ENCODE assay signal across 1 cellular context in the genomic region with DNA sequence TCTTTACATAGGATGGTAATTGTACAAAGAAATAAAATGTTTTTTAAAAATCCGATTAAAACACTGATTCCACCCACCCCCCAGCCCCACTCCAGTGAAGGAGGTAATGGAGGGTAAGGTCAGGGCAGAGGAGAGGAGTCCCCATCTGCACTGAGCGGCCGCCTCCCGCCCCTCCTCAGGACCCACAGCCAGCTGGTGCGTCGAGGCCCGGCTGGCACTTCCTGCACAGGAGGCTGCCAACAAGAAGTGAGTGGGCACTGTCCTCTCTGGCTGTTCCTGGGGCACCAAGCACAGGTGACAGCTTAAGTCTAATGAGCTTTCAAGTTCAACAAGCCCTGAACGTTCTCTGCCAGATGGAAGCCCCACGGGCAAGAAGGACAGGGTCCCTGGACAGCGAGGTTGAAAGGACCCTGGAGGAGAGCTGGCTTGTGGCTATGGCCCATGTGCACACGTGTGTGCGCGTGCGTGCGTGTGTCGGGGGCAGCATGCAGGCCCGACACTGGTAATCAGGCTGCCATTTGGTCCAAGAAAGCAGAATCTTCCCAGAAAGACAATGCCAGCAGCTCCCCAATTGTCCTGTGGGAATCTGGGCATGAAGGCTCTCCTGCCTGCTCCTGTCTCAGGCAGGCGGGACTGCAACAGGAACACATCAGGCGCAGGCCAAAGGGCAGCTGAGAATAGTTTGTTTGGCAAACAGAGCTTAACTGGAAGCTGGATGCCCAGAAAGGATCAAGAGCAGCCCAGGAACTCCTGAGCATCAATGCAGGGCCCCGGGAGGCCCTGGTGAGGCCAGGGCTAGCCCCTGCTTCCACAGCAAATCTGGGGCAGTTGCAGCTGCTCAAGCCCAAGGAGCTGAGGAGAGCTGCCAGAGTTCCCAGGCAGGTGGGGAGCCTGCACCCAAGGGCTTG.
TF ChIP-seq lines count a peak whose summit lies in the region.

No MANE protein-coding gene starts in this region.

TF ChIP-seq in IMR-90, 13 proteins besides CTCF, POLR2A, EP300 and RAD21:
- TF ChIP-seq MAFK (IDR thresholded peaks at IDR 0.05; ENCODE audit: low read depth, low read length): no peak
- TF ChIP-seq FOS (IDR thresholded peaks at IDR 0.05; ENCODE audit: low read depth, low read length): no peak
- TF ChIP-seq RFX5 (IDR thresholded peaks at IDR 0.05; ENCODE audit: low read depth, low read length): no peak
- TF ChIP-seq, protein P1, sequence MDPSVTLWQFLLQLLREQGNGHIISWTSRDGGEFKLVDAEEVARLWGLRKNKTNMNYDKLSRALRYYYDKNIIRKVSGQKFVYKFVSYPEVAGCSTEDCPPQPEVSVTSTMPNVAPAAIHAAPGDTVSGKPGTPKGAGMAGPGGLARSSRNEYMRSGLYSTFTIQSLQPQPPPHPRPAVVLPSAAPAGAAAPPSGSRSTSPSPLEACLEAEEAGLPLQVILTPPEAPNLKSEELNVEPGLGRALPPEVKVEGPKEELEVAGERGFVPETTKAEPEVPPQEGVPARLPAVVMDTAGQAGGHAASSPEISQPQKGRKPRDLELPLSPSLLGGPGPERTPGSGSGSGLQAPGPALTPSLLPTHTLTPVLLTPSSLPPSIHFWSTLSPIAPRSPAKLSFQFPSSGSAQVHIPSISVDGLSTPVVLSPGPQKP (IDR thresholded peaks at IDR 0.05; ENCODE audit: borderline replicate concordance, low read depth, low read length): no peak
- TF ChIP-seq, protein P2, sequence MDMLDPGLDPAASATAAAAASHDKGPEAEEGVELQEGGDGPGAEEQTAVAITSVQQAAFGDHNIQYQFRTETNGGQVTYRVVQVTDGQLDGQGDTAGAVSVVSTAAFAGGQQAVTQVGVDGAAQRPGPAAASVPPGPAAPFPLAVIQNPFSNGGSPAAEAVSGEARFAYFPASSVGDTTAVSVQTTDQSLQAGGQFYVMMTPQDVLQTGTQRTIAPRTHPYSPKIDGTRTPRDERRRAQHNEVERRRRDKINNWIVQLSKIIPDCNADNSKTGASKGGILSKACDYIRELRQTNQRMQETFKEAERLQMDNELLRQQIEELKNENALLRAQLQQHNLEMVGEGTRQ (IDR thresholded peaks at IDR 0.05; ENCODE audit: low read depth, low read length): no peak
- no peak for TF ChIP-seq CEBPB (IDR thresholded peaks at IDR 0.05; ENCODE audit: low read depth, low read length)
- no peak for TF ChIP-seq MXI1 (IDR thresholded peaks at IDR 0.05; ENCODE audit: borderline replicate concordance, low read depth, low read length)
- no peak for TF ChIP-seq RCOR1 (IDR thresholded peaks at IDR 0.05; ENCODE audit: insufficient replicate concordance, low read length)
- TF ChIP-seq MAZ (IDR thresholded peaks at IDR 0.05; ENCODE audit: borderline replicate concordance, low read depth, low read length): no peak
